Comparison of ENCODE assay signal across 1 cellular context in the genomic region with DNA sequence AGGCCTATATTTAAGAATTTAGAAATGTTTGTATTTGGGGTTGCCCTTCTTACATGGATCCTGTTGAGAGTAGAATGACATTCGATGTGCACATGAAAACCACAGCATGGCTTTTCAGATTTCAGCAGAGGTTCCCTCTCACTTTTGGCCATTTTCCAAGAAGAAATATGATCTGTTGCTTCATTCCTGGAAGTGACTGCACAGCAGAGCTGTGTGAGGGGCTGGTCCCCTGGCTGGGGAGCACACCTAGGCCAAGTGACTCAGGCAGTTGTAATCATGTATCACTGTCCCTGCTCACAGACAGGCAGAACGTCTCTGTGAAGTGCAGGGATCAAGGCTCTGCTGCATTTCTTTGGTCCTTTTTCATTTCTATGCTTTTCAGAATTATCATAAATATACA.
TF ChIP-seq lines count a peak whose summit lies in the region.

No MANE protein-coding gene starts in this region.

TF ChIP-seq in HepG2, 621 proteins besides CTCF, POLR2A, EP300 and RAD21 (continues in another document):
- TF ChIP-seq, protein P1, sequence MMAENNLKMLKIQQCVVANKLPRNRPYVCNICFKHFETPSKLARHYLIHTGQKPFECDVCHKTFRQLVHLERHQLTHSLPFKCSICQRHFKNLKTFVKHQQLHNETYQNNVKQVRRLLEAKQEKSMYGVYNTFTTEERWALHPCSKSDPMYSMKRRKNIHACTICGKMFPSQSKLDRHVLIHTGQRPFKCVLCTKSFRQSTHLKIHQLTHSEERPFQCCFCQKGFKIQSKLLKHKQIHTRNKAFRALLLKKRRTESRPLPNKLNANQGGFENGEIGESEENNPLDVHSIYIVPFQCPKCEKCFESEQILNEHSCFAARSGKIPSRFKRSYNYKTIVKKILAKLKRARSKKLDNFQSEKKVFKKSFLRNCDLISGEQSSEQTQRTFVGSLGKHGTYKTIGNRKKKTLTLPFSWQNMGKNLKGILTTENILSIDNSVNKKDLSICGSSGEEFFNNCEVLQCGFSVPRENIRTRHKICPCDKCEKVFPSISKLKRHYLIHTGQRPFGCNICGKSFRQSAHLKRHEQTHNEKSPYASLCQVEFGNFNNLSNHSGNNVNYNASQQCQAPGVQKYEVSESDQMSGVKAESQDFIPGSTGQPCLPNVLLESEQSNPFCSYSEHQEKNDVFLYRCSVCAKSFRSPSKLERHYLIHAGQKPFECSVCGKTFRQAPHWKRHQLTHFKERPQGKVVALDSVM (CRISPR knock-in tag; IDR thresholded peaks at IDR 0.05) = no peak
- TF ChIP-seq FOXM1 (CRISPR knock-in tag; IDR thresholded peaks at IDR 0.05) (no peak), HOXA5 (CRISPR knock-in tag; IDR thresholded peaks at IDR 0.05) (no peak), CBX5 (CRISPR knock-in tag; IDR thresholded peaks at IDR 0.05; ENCODE audit: borderline replicate concordance) (peak; percentile 51; the same call in 1 of the 2 replicates), TCF7L2 (IDR thresholded peaks at IDR 0.05; ENCODE audit: low read depth, low read length) (no peak), HNRNPUL1 (IDR thresholded peaks at IDR 0.05; ENCODE audit: low read depth, low read length) (no peak), RFX1 (IDR thresholded peaks at IDR 0.05) (no peak), ZFYVE20 (CRISPR knock-in tag; IDR thresholded peaks at IDR 0.05; ENCODE audit: borderline replicate concordance, low read depth) (no peak), ZNF101 (CRISPR knock-in tag; IDR thresholded peaks at IDR 0.05; ENCODE audit: borderline replicate concordance, low read depth) (no peak), FLYWCH1 (CRISPR knock-in tag; IDR thresholded peaks at IDR 0.05) (no peak), SOX5 (CRISPR knock-in tag; IDR thresholded peaks at IDR 0.05; ENCODE audit: borderline replicate concordance) (peak; percentile 43; the same call in 1 of the 2 replicates), ELF3 (CRISPR knock-in tag; IDR thresholded peaks at IDR 0.05) (no peak; the same call in 1 of the 2 replicates), MED8 (CRISPR knock-in tag; IDR thresholded peaks at IDR 0.05; ENCODE audit: insufficient replicate concordance) (no peak), ATF7 (IDR thresholded peaks at IDR 0.05) (no peak), ATF7 (CRISPR knock-in tag; IDR thresholded peaks at IDR 0.05) (no peak), SAP130 (CRISPR knock-in tag; IDR thresholded peaks at IDR 0.05; ENCODE audit: low read depth) (peak; percentile 69), ZNF225 (CRISPR knock-in tag; IDR thresholded peaks at IDR 0.05) (no peak), ISL2 (CRISPR knock-in tag; IDR thresholded peaks at IDR 0.05) (peak; percentile 46; the same call in 1 of the 2 replicates), SIX1 (CRISPR knock-in tag; IDR thresholded peaks at IDR 0.05; ENCODE audit: borderline replicate concordance) (peak; percentile 98), ZNF616 (CRISPR knock-in tag; IDR thresholded peaks at IDR 0.05; ENCODE audit: low read depth) (no peak), ZNF782 (CRISPR knock-in tag; IDR thresholded peaks at IDR 0.05; ENCODE audit: borderline replicate concordance) (no peak), MEF2D (CRISPR knock-in tag; IDR thresholded peaks at IDR 0.05) (no peak), RARA (CRISPR knock-in tag; IDR thresholded peaks at IDR 0.05) (peak; percentile 75), TCF7 (IDR thresholded peaks at IDR 0.05; ENCODE audit: low read depth) (no peak), ZNF724P (CRISPR knock-in tag; IDR thresholded peaks at IDR 0.05; ENCODE audit: borderline replicate concordance) (no peak), SMYD3 (CRISPR knock-in tag; IDR thresholded peaks at IDR 0.05) (no peak), SMAD3 (CRISPR knock-in tag; IDR thresholded peaks at IDR 0.05) (peak; percentile 38; the same call in 1 of the 2 replicates), ZKSCAN5 (CRISPR knock-in tag; IDR thresholded peaks at IDR 0.05) (no peak), JUND (CRISPR knock-in tag; IDR thresholded peaks at IDR 0.05) (no peak), BRCA1 (CRISPR knock-in tag; IDR thresholded peaks at IDR 0.05) (no peak)
- TF ChIP-seq, protein P2, sequence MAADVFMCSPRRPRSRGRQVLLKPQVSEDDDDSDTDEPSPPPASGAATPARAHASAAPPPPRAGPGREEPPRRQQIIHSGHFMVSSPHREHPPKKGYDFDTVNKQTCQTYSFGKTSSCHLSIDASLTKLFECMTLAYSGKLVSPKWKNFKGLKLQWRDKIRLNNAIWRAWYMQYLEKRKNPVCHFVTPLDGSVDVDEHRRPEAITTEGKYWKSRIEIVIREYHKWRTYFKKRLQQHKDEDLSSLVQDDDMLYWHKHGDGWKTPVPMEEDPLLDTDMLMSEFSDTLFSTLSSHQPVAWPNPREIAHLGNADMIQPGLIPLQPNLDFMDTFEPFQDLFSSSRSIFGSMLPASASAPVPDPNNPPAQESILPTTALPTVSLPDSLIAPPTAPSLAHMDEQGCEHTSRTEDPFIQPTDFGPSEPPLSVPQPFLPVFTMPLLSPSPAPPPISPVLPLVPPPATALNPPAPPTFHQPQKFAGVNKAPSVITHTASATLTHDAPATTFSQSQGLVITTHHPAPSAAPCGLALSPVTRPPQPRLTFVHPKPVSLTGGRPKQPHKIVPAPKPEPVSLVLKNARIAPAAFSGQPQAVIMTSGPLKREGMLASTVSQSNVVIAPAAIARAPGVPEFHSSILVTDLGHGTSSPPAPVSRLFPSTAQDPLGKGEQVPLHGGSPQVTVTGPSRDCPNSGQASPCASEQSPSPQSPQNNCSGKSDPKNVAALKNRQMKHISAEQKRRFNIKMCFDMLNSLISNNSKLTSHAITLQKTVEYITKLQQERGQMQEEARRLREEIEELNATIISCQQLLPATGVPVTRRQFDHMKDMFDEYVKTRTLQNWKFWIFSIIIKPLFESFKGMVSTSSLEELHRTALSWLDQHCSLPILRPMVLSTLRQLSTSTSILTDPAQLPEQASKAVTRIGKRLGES (CRISPR knock-in tag; IDR thresholded peaks at IDR 0.05; ENCODE audit: borderline replicate concordance) = no peak
- TF ChIP-seq, protein P3, sequence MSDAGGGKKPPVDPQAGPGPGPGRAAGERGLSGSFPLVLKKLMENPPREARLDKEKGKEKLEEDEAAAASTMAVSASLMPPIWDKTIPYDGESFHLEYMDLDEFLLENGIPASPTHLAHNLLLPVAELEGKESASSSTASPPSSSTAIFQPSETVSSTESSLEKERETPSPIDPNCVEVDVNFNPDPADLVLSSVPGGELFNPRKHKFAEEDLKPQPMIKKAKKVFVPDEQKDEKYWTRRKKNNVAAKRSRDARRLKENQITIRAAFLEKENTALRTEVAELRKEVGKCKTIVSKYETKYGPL (CRISPR knock-in tag; IDR thresholded peaks at IDR 0.05) = no peak
- TF ChIP-seq, protein P4, sequence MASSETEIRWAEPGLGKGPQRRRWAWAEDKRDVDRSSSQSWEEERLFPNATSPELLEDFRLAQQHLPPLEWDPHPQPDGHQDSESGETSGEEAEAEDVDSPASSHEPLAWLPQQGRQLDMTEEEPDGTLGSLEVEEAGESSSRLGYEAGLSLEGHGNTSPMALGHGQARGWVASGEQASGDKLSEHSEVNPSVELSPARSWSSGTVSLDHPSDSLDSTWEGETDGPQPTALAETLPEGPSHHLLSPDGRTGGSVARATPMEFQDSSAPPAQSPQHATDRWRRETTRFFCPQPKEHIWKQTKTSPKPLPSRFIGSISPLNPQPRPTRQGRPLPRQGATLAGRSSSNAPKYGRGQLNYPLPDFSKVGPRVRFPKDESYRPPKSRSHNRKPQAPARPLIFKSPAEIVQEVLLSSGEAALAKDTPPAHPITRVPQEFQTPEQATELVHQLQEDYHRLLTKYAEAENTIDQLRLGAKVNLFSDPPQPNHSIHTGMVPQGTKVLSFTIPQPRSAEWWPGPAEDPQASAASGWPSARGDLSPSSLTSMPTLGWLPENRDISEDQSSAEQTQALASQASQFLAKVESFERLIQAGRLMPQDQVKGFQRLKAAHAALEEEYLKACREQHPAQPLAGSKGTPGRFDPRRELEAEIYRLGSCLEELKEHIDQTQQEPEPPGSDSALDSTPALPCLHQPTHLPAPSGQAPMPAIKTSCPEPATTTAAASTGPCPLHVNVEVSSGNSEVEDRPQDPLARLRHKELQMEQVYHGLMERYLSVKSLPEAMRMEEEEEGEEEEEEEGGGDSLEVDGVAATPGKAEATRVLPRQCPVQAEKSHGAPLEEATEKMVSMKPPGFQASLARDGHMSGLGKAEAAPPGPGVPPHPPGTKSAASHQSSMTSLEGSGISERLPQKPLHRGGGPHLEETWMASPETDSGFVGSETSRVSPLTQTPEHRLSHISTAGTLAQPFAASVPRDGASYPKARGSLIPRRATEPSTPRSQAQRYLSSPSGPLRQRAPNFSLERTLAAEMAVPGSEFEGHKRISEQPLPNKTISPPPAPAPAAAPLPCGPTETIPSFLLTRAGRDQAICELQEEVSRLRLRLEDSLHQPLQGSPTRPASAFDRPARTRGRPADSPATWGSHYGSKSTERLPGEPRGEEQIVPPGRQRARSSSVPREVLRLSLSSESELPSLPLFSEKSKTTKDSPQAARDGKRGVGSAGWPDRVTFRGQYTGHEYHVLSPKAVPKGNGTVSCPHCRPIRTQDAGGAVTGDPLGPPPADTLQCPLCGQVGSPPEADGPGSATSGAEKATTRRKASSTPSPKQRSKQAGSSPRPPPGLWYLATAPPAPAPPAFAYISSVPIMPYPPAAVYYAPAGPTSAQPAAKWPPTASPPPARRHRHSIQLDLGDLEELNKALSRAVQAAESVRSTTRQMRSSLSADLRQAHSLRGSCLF (CRISPR knock-in tag; IDR thresholded peaks at IDR 0.05; ENCODE audit: borderline replicate concordance) = no peak
- TF ChIP-seq, protein P5, sequence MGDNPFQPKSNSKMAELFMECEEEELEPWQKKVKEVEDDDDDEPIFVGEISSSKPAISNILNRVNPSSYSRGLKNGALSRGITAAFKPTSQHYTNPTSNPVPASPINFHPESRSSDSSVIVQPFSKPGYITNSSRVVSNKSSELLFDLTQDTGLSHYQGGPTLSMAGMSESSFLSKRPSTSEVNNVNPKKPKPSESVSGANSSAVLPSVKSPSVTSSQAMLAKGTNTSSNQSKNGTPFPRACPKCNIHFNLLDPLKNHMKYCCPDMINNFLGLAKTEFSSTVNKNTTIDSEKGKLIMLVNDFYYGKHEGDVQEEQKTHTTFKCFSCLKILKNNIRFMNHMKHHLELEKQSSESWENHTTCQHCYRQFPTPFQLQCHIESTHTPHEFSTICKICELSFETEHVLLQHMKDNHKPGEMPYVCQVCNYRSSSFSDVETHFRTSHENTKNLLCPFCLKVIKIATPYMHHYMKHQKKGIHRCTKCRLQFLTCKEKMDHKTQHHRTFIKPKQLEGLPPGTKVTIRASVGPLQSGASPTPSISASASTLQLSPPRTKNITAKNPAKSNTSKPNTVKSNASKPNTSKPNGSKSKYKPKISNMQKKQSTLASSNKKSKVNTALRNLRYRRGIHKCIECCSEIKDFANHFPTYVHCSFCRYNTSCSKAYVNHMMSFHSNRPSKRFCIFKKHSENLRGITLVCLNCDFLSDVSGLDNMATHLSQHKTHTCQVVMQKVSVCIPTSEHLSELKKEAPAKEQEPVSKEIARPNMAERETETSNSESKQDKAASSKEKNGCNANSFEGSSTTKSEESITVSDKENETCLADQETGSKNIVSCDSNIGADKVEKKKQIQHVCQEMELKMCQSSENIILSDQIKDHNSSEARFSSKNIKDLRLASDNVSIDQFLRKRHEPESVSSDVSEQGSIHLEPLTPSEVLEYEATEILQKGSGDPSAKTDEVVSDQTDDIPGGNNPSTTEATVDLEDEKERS (CRISPR knock-in tag; IDR thresholded peaks at IDR 0.05) = no peak
- TF ChIP-seq, protein P6, sequence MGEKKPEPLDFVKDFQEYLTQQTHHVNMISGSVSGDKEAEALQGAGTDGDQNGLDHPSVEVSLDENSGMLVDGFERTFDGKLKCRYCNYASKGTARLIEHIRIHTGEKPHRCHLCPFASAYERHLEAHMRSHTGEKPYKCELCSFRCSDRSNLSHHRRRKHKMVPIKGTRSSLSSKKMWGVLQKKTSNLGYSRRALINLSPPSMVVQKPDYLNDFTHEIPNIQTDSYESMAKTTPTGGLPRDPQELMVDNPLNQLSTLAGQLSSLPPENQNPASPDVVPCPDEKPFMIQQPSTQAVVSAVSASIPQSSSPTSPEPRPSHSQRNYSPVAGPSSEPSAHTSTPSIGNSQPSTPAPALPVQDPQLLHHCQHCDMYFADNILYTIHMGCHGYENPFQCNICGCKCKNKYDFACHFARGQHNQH (CRISPR knock-in tag; IDR thresholded peaks at IDR 0.05) = peak; percentile 61; the same call in 1 of the 2 replicates
- TF ChIP-seq, protein P7, sequence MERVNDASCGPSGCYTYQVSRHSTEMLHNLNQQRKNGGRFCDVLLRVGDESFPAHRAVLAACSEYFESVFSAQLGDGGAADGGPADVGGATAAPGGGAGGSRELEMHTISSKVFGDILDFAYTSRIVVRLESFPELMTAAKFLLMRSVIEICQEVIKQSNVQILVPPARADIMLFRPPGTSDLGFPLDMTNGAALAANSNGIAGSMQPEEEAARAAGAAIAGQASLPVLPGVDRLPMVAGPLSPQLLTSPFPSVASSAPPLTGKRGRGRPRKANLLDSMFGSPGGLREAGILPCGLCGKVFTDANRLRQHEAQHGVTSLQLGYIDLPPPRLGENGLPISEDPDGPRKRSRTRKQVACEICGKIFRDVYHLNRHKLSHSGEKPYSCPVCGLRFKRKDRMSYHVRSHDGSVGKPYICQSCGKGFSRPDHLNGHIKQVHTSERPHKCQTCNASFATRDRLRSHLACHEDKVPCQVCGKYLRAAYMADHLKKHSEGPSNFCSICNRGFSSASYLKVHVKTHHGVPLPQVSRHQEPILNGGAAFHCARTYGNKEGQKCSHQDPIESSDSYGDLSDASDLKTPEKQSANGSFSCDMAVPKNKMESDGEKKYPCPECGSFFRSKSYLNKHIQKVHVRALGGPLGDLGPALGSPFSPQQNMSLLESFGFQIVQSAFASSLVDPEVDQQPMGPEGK (CRISPR knock-in tag; IDR thresholded peaks at IDR 0.05) = peak; percentile 58; the same call in 1 of the 2 replicates
- TF ChIP-seq, protein P8, sequence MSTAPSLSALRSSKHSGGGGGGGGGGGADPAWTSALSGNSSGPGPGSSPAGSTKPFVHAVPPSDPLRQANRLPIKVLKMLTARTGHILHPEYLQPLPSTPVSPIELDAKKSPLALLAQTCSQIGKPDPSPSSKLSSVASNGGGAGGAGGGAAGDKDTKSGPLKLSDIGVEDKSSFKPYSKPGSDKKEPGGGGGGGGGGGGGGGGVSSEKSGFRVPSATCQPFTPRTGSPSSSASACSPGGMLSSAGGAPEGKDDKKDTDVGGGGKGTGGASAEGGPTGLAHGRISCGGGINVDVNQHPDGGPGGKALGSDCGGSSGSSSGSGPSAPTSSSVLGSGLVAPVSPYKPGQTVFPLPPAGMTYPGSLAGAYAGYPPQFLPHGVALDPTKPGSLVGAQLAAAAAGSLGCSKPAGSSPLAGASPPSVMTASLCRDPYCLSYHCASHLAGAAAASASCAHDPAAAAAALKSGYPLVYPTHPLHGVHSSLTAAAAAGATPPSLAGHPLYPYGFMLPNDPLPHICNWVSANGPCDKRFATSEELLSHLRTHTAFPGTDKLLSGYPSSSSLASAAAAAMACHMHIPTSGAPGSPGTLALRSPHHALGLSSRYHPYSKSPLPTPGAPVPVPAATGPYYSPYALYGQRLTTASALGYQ (CRISPR knock-in tag; IDR thresholded peaks at IDR 0.05) = no peak
- TF ChIP-seq, protein P9, sequence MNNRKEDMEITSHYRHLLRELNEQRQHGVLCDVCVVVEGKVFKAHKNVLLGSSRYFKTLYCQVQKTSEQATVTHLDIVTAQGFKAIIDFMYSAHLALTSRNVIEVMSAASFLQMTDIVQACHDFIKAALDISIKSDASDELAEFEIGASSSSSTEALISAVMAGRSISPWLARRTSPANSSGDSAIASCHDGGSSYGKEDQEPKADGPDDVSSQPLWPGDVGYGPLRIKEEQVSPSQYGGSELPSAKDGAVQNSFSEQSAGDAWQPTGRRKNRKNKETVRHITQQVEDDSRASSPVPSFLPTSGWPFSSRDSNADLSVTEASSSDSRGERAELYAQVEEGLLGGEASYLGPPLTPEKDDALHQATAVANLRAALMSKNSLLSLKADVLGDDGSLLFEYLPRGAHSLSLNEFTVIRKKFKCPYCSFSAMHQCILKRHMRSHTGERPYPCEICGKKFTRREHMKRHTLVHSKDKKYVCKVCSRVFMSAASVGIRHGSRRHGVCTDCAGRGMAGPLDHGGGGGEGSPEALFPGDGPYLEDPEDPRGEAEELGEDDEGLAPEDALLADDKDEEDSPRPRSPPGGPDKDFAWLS (CRISPR knock-in tag; IDR thresholded peaks at IDR 0.05; ENCODE audit: borderline replicate concordance) = no peak
